8 cellular contexts compared by ENCODE assay signal in the genomic region with DNA sequence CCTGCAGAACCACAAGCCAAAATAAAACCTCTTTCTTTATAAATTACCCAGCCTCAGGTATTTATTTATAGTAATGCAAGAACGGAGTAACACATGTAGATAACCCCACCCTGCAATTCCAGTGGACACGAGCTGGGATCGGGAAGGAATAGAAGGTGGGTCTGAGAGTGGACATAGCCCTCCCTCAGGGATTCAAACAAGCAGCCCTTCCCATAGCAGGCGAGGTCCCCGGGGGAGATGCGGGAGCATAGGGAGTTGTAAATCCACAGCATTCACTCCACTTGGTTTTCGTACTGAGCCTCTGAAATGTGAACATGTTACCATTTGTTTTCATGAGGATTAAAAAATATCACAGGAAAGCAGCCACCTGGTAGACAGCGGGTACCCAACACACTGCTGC.
"Had no signal": no experiment of that assay in that cellular context is flagged by ENCODE, and none has a peak within 500 bp of the region (broad histone marks: within the 10 kb centered on the region; RNA-seq: fewer than 3 reads in every experiment).

No MANE protein-coding gene starts in this region.

- H3K4me2 ChIP-seq: GM23338 had no signal

- DNase-seq: H7, HFFc6, IMR-90, KG1 had no signal

- H3K4me1 ChIP-seq: HAP-1 had no signal

- H3K27ac Mint-ChIP-seq: GM23338, HFFc6 had no signal

- H3K9me3 ChIP-seq: HAP-1 had no signal

- H3K9me3 Mint-ChIP-seq: GM23338, HFFc6 had no signal

- H3K36me3 ChIP-seq: HAP-1 had no signal

- ATAC-seq: GM23338, HCT116, K562 had no signal

- FAIRE-seq: K562 had no signal

- H2AFZ ChIP-seq: GM23338 had no signal

- H3K4me3 ChIP-seq: GM23338, HAP-1, K562 had no signal

- H3K4me3 Mint-ChIP-seq: GM23338, HFFc6 had no signal
